ENCODE assay signal across 26 cellular contexts in the genomic region with DNA sequence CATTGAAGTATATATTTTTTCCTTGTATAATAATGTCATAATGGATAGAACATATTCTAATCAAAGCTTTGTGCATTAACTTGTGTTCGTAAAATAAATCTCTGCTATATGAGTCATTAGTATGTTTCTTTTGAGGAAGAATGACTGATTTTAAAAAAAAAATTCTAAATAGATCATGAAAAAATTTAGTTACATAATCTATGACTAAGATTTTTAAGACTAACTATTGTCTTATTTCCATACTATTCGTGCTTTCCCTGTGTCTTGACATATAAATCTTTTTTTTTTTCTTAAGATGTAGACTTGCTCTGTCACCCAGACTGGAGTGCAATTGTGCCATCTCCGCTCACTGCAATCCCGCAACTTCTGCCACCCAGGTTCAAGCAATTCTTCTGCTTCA.
"Had no signal": no experiment of that assay in that cellular context is flagged by ENCODE, and none has a peak within 500 bp of the region (broad histone marks: within the 10 kb centered on the region; RNA-seq: fewer than 3 reads in every experiment).

No MANE protein-coding gene starts in this region.

- H3K4me1 ChIP-seq: adrenal gland, body of pancreas, breast epithelium, Peyer's patch had no signal

- H3K9me3 ChIP-seq: adrenal gland, body of pancreas, breast epithelium, Peyer's patch had no signal

- H3K27ac Mint-ChIP-seq: activated CD4-positive, alpha-beta T cell treated with anti-CD3 and anti-CD28 coated beads for 36 hours; activated CD4-positive, alpha-beta T cell treated with anti-CD3 and anti-CD28 coated beads, Interleukin-2, amount 10 ng/mL, durations not matched to agents 7 days and 5 days; activated CD8-positive, alpha-beta T cell treated with anti-CD3 and anti-CD28 coated beads, Interleukin-2, amount 10 ng/mL, durations not matched to agents 7 days and 5 days; activated naive CD4-positive, alpha-beta T cell treated with anti-CD3 and anti-CD28 coated beads, Interleukin-2, amount 50 U/mL, for 24 hours; activated naive CD8-positive, alpha-beta T cell treated with anti-CD3 and anti-CD28 coated beads, Interleukin-2, amount 10 ng/mL, durations not matched to agents 7 days and 5 days; activated T-cell treated with anti-CD3 and anti-CD28 coated beads, Interleukin-2, amount 50 U/mL, for 24 hours; activated T-helper 2 cell treated with anti-CD3 and anti-CD28 coated beads, Interferon-gamma antibody, Interleukin-2, Interleukin-4, amounts not matched to agents 10 μg/mL and 5 μg/mL and 100 μg/mL, durations not matched to agents 14 hours and 24 hours and 36 hours had no signal

- H3K9me3 Mint-ChIP-seq: activated naive CD8-positive, alpha-beta T cell treated with anti-CD3 and anti-CD28 coated beads, Interleukin-2, amount 10 ng/mL, durations not matched to agents 7 days and 5 days; activated T-cell treated with anti-CD3 and anti-CD28 coated beads, Interleukin-2, amount 50 U/mL, for 24 hours; activated T-helper 2 cell treated with anti-CD3 and anti-CD28 coated beads, Interferon-gamma antibody, Interleukin-2, Interleukin-4, amounts not matched to agents 10 μg/mL and 5 μg/mL and 100 μg/mL, durations not matched to agents 14 hours and 24 hours and 36 hours had no signal

- H3K4me3 Mint-ChIP-seq: activated CD4-positive, alpha-beta T cell treated with anti-CD3 and anti-CD28 coated beads for 36 hours; activated CD4-positive, alpha-beta T cell treated with anti-CD3 and anti-CD28 coated beads, Interleukin-2, amount 10 ng/mL, durations not matched to agents 7 days and 5 days; activated CD8-positive, alpha-beta T cell treated with anti-CD3 and anti-CD28 coated beads, Interleukin-2, amount 10 ng/mL, durations not matched to agents 7 days and 5 days; activated naive CD4-positive, alpha-beta T cell treated with anti-CD3 and anti-CD28 coated beads, Interleukin-2, amount 50 U/mL, for 24 hours; activated naive CD8-positive, alpha-beta T cell treated with anti-CD3 and anti-CD28 coated beads, Interleukin-2, amount 10 ng/mL, durations not matched to agents 7 days and 5 days; activated T-cell treated with anti-CD3 and anti-CD28 coated beads, Interleukin-2, amount 50 U/mL, for 24 hours had no signal

- H3K27ac ChIP-seq: adrenal gland, body of pancreas, breast epithelium, Peyer's patch, SK-N-MC had no signal

- H3K27me3 Mint-ChIP-seq: activated CD4-positive, alpha-beta T cell treated with anti-CD3 and anti-CD28 coated beads for 36 hours; activated CD4-positive, alpha-beta T cell treated with anti-CD3 and anti-CD28 coated beads, Interleukin-2, amount 10 ng/mL, durations not matched to agents 7 days and 5 days; activated naive CD4-positive, alpha-beta T cell treated with anti-CD3 and anti-CD28 coated beads, Interleukin-2, amount 50 U/mL, for 24 hours; activated T-cell treated with anti-CD3 and anti-CD28 coated beads, Interleukin-2, amount 50 U/mL, for 24 hours had no signal

- DNase-seq: activated CD4-positive, alpha-beta T cell treated with anti-CD3 and anti-CD28 coated beads for 36 hours; activated CD4-positive, alpha-beta T cell treated with anti-CD3 and anti-CD28 coated beads, Interleukin-2, amount 10 ng/mL, durations not matched to agents 7 days and 5 days; activated CD4-positive, alpha-beta T cell treated with anti-CD3 and anti-CD28 coated beads, Interleukin-2, amount 50 U/mL, for 48 hours; activated CD8-positive, alpha-beta T cell treated with anti-CD3 and anti-CD28 coated beads, Interleukin-2, amount 10 ng/mL, durations not matched to agents 7 days and 5 days; activated gamma-delta T cell; activated naive CD4-positive, alpha-beta T cell treated with Interleukin-2 at 50 U/mL for 16 hours; activated naive CD8-positive, alpha-beta T cell treated with anti-CD3 and anti-CD28 coated beads, Interleukin-2, amount 10 ng/mL, durations not matched to agents 7 days and 5 days; activated T-cell treated with anti-CD3 and anti-CD28 coated beads, Interleukin-2, amount 50 U/mL, for 24 hours; adrenal gland; body of pancreas; NCI-H1105; NCI-H1417 treated with DMSO at 0.1 percent for 48 hours; NCI-H1930; NCI-H2081 treated with DMSO at 0.1 percent for 48 hours; NCI-H345; NCI-H526; NCI-H748 treated with DMSO at 0.1 percent for 48 hours; NK-92 treated with Interleukin-12 subunit alpha and Interleukin-12 subunit beta, amount 100 ng/mL, for 24 hours; PC-3; Peyer's patch; RPMI8226; T1000 had no signal

- H3K36me3 Mint-ChIP-seq: activated naive CD4-positive, alpha-beta T cell treated with anti-CD3 and anti-CD28 coated beads, Interleukin-2, amount 50 U/mL, for 24 hours; activated naive CD8-positive, alpha-beta T cell treated with anti-CD3 and anti-CD28 coated beads, Interleukin-2, amount 10 ng/mL, durations not matched to agents 7 days and 5 days had no signal

- H3K36me3 ChIP-seq: adrenal gland, breast epithelium, Peyer's patch had no signal

- H3K27me3 ChIP-seq: adrenal gland, body of pancreas, breast epithelium, Peyer's patch had no signal

- H3K4me1 Mint-ChIP-seq: activated CD4-positive, alpha-beta T cell treated with anti-CD3 and anti-CD28 coated beads for 36 hours; activated CD4-positive, alpha-beta T cell treated with anti-CD3 and anti-CD28 coated beads, Interleukin-2, amount 10 ng/mL, durations not matched to agents 7 days and 5 days; activated naive CD4-positive, alpha-beta T cell treated with anti-CD3 and anti-CD28 coated beads, Interleukin-2, amount 50 U/mL, for 24 hours; activated naive CD8-positive, alpha-beta T cell treated with anti-CD3 and anti-CD28 coated beads, Interleukin-2, amount 10 ng/mL, durations not matched to agents 7 days and 5 days had no signal

- H3K4me3 ChIP-seq: adrenal gland, body of pancreas, breast epithelium, Peyer's patch, SK-N-MC had no signal
